20 cellular contexts compared by ENCODE assay signal in genomic region chr1:17210176-17210575, GRCh38. TPM values are rescaled to one million over a fixed set of nuclear protein-coding genes. Genes with fewer than 3 reads are reported as not detected.
"Had no signal": no experiment of that assay in that cellular context is flagged by ENCODE, and none has a peak within 500 bp of the region (broad histone marks: within the 10 kb centered on the region; RNA-seq: fewer than 3 reads in every experiment).

No MANE protein-coding gene starts in this region.

- H3K4me3 Mint-ChIP-seq: activated naive CD8-positive, alpha-beta T cell treated with anti-CD3 and anti-CD28 coated beads, Interleukin-2, amount 50 U/mL, for 24 hours; mesothelial cell of epicardium; neural progenitor cell had no signal

- H2AFZ ChIP-seq: neural progenitor cell had no signal

- H3K4me1 ChIP-seq: ascending aorta, pancreas, testis had no signal

- H3K36me3 Mint-ChIP-seq: mesothelial cell of epicardium, neural progenitor cell had no signal

- H3K4me2 ChIP-seq: neural progenitor cell had no signal

- H3K9me3 ChIP-seq: ascending aorta, heart left ventricle, pancreas, spleen, stomach, testis, upper lobe of right lung had no signal

- H3K9ac ChIP-seq: neural progenitor cell had no signal

- ATAC-seq: activated naive CD8-positive, alpha-beta T cell treated with anti-CD3 and anti-CD28 coated beads, Interleukin-2, amount 50 U/mL, for 24 hours; heart left ventricle; pancreas; sciatic nerve; upper lobe of right lung had no signal

- H3K9me3 Mint-ChIP-seq: activated naive CD8-positive, alpha-beta T cell treated with anti-CD3 and anti-CD28 coated beads, Interleukin-2, amount 50 U/mL, for 24 hours; mesothelial cell of epicardium; neural progenitor cell had no signal

- H3K27me3 ChIP-seq: ascending aorta, neural progenitor cell, pancreas, testis had no signal

- H3K27ac Mint-ChIP-seq: activated naive CD8-positive, alpha-beta T cell treated with anti-CD3 and anti-CD28 coated beads, Interleukin-2, amount 50 U/mL, for 24 hours; mesothelial cell of epicardium; neural progenitor cell had no signal

- DNase-seq: activated CD4-positive, alpha-beta T cell treated with anti-CD3 and anti-CD28 coated beads, Interleukin-2, amount 50 U/mL, for 4 hours; activated CD4-positive, CD25-positive, alpha-beta regulatory T cell treated with anti-CD3 and anti-CD28 coated beads, Interleukin-2, amount 50 U/mL, for 72 hours; activated naive CD4-positive, alpha-beta T cell; activated naive CD8-positive, alpha-beta T cell treated with anti-CD3 and anti-CD28 coated beads, Interleukin-2, amount 50 U/mL, for 24 hours; activated T-cell treated with anti-CD3 and anti-CD28 coated beads for 4 hours; heart left ventricle; pancreas; spleen; stomach; testis; upper lobe of right lung had no signal

- H3K27ac ChIP-seq: ascending aorta, heart left ventricle, neural progenitor cell, pancreas, stomach, testis, upper lobe of right lung had no signal

- H3K36me3 ChIP-seq: ascending aorta, heart left ventricle, neural progenitor cell, pancreas, spleen, stomach, upper lobe of right lung had no signal

- H3K4me3 ChIP-seq: ascending aorta, heart left ventricle, neural progenitor cell, pancreas, spleen, stomach, testis, upper lobe of right lung had no signal

RNA-seq across cellular contexts. Expression of gene PADI1, which starts 5.2 kb away (rescaled TPM):
- total RNA-seq: ascending aorta, frontal cortex, heart left ventricle, mesothelial cell of epicardium, pancreas, sciatic nerve, upper lobe of right lung had no signal

RNA-seq across cellular contexts. Expression of gene PADI3, which starts 38.7 kb away (rescaled TPM):
- total RNA-seq: ascending aorta, cerebellum, dermis microvascular lymphatic vessel endothelial cell, epithelial cell of proximal tubule, frontal cortex, heart left ventricle, mesothelial cell of epicardium, myocyte, pancreas, sciatic nerve, spleen, stomach, upper lobe of right lung had no signal
- polyA plus RNA-seq: heart left ventricle, pancreas, spleen had no signal
